Comparison of ENCODE assay signal across 9 cellular contexts in the genomic region with DNA sequence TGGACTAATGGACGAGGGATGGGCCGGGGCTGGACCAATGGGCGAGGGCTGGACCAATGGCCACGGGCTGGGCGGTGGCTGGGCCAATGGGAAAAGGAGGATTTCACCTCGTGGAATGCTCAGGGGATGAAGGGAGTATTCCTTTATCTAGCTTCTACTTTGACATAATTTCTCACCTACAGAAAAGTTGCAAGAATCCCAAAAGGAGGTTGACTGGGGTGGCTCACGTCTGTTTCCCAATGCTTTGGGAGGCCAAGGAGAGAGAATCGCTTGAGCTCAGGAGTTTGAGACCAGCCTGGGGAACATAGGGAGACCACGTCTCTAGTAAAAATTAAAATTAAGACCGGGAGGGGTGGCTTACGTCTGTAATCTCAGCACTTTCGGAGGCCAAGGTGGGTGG. TPM values are rescaled to one million over a fixed set of nuclear protein-coding genes. Genes with fewer than 3 reads are reported as not detected.
DNase-seq lines count a peak whose midpoint lies in the region; ATAC-seq and TF ChIP-seq lines count a peak whose summit lies in the region.
"Had no signal": no experiment of that assay in that cellular context is flagged by ENCODE, and none has a peak within 500 bp of the region (broad histone marks: within the 10 kb centered on the region; RNA-seq: fewer than 3 reads in every experiment).

No MANE protein-coding gene starts in this region.

- no peak for ATAC-seq in Right ventricle myocardium superior (ENCODE audit: poor library complexity)
- no peak for ATAC-seq in lung (ENCODE audit: insufficient read depth, low FRiP score)

- H3K4me3 ChIP-seq in left ventricle myocardium inferior (no peak overlapping the region), lung (no peak overlapping the region), uterus (no peak overlapping the region), prostate gland (no peak overlapping the region)

- H3K36me3 ChIP-seq in left ventricle myocardium inferior (peaks cover 2% of the 10 kb centered on the region), lung (ENCODE audit: control insufficient read depth in 2 of 2, insufficient read depth in 2 of 2, low read length in 2 of 2) (no peaks in the 10 kb centered on the region), uterus (no peaks in the 10 kb centered on the region), prostate gland (no peaks in the 10 kb centered on the region)

- H3K27me3 Mint-ChIP-seq in activated naive CD8-positive, alpha-beta T cell treated with anti-CD3 and anti-CD28 coated beads for 36 hours = no peaks in the 10 kb centered on the region

- 23 to 37% methylated on average over 12 of the region's 12 CpGs for WGBS in lung, 2 donors
- 25% methylated on average over 12 of the region's 12 CpGs for WGBS in prostate gland

- peak overlapping the region; percentile 75 for H3K27ac ChIP-seq in left ventricle myocardium inferior (replicated peaks)
- peak overlapping the region; percentile 51 to 57 for H3K27ac ChIP-seq in lung (ENCODE audit: low read depth in 1 of 2, low read length in 1 of 2)
- H3K27ac ChIP-seq in uterus = peak overlapping the region; percentile 51 to 64
- H3K27ac ChIP-seq in prostate gland = no peak overlapping the region

- no peaks in the 10 kb centered on the region for H3K36me3 Mint-ChIP-seq in activated naive CD8-positive, alpha-beta T cell treated with anti-CD3 and anti-CD28 coated beads for 36 hours

- H3K27me3 ChIP-seq in left ventricle myocardium inferior (ENCODE audit: low read depth) (no peaks in the 10 kb centered on the region), lung (ENCODE audit: control insufficient read depth, insufficient read depth) (no peaks in the 10 kb centered on the region), uterus (no peaks in the 10 kb centered on the region), prostate gland (replicated peaks; ENCODE audit: insufficient read depth) (no peaks in the 10 kb centered on the region)

- H3K4me1 ChIP-seq in left ventricle myocardium inferior = peaks cover 30% of the 10 kb centered on the region
- peaks cover 0 to 3% of the 10 kb centered on the region in 2 donors for H3K4me1 ChIP-seq in lung (ENCODE audit: control insufficient read depth in 2 of 2, insufficient read depth in 2 of 2, low read length in 2 of 2)
- peaks cover 0 to 6% of the 10 kb centered on the region in 2 donors for H3K4me1 ChIP-seq in uterus
- H3K4me1 ChIP-seq in prostate gland (replicated peaks) = no peaks in the 10 kb centered on the region

- peak overlapping the region; percentile 69 for H3K27ac Mint-ChIP-seq in activated naive CD8-positive, alpha-beta T cell treated with anti-CD3 and anti-CD28 coated beads for 36 hours

- TF ChIP-seq CTCF in left ventricle myocardium inferior (IDR thresholded peaks at IDR 0.05; ENCODE audit: borderline replicate concordance) (no peak), lung (IDR thresholded peaks at IDR 0.05; ENCODE audit: control extremely low read depth, extremely low read depth) (no peak), uterus (IDR thresholded peaks at IDR 0.05) (no peak), GM20000 (IDR thresholded peaks at IDR 0.05; ENCODE audit: extremely low read depth, missing control alignments) (no peak), prostate gland (IDR thresholded peaks at IDR 0.05) (no peak)

- peak overlapping the region; percentile 74 for H3K4me3 Mint-ChIP-seq in activated naive CD8-positive, alpha-beta T cell treated with anti-CD3 and anti-CD28 coated beads for 36 hours

- TF ChIP-seq POLR2A in uterus (IDR thresholded peaks at IDR 0.05) = no peak
- no peak for TF ChIP-seq POLR2A in prostate gland (IDR thresholded peaks at IDR 0.05)

- peaks cover 20% of the 10 kb centered on the region for H3K4me1 Mint-ChIP-seq in activated naive CD8-positive, alpha-beta T cell treated with anti-CD3 and anti-CD28 coated beads for 36 hours

- H3K9me3 Mint-ChIP-seq in activated naive CD8-positive, alpha-beta T cell treated with anti-CD3 and anti-CD28 coated beads for 36 hours = peaks cover 2% of the 10 kb centered on the region

- no peak for DNase-seq in left ventricle myocardium inferior
- no peak for DNase-seq in Right ventricle myocardium superior
- DNase-seq in activated naive CD8-positive, alpha-beta T cell treated with anti-CD3 and anti-CD28 coated beads for 36 hours = no peak
- no peak for DNase-seq in lung (ENCODE audit: low spot score)
- no peak for DNase-seq in uterus
- no peak for DNase-seq in GM20000 (ENCODE audit: low spot score)
- DNase-seq in prostate gland (ENCODE audit: low spot score) = no peak
- no peak for DNase-seq in NCI-H1436 treated with DMSO at 0.1 percent for 48 hours (lab: John Stamatoyannopoulos, UW)

- intact Hi-C loops in left ventricle myocardium inferior (cut with micrococcal nuclease) (no loop called here), Right ventricle myocardium superior (cut with DNase I) (loop anchor here (2.0 kb wide), 1 partner anchor 23 kb away; a partner anchor contains a TSS), uterus (cut with DNase I; ENCODE audit: low total_unique reads) (loop anchor here (10.0 kb wide), 1 partner anchor 1969 kb away; no protein-coding TSS in a partner anchor), prostate gland (cut with DNase I) (loop anchor here (2.0 kb wide), 1 partner anchor 23 kb away; a partner anchor contains a TSS)

- H3K9me3 ChIP-seq in left ventricle myocardium inferior (replicated peaks) = no peaks in the 10 kb centered on the region
- H3K9me3 ChIP-seq in lung (ENCODE audit: control insufficient read depth in 2 of 2, insufficient read depth in 1 of 2, low read length in 1 of 2) = no peaks in the 10 kb centered on the region
- no peaks in the 10 kb centered on the region for H3K9me3 ChIP-seq in uterus
- no peaks in the 10 kb centered on the region for H3K9me3 ChIP-seq in prostate gland

RNA-seq across cellular contexts. Expression of a gene that starts 5.7 kb away (rescaled TPM):
- total RNA-seq in left ventricle myocardium inferior (35.7 TPM), Right ventricle myocardium superior (36.8 TPM), lung (10 to 100 TPM; 15.0 to 34.3 TPM), uterus (10 to 100 TPM; 11.5 to 62.3 (median 27.2) TPM), prostate gland (10 to 100 TPM; 53.0 to 55.6 TPM)
- total RNA-seq in activated naive CD8-positive, alpha-beta T cell treated with anti-CD3 and anti-CD28 coated beads for 36 hours = 10 to 100 TPM; 24.3 to 26.1 TPM
- polyA plus RNA-seq in lung = 10 to 100 TPM; 13.3 to 27.7 TPM

RNA-seq across cellular contexts. Expression of a gene that starts 23.0 kb away (rescaled TPM):
- total RNA-seq in left ventricle myocardium inferior (23.2 TPM), Right ventricle myocardium superior (27.9 TPM), lung (10 to 100 TPM; 26.7 to 38.0 TPM), uterus (100 to 1,000 TPM in 1 of 4 donors, 10 to 100 TPM in 3; 27.9 to 223 (median 40.9) TPM), prostate gland (100 to 1,000 TPM in 1 of 2 donors, 10 to 100 TPM in 1; 78.8 to 150 TPM)
- total RNA-seq in activated naive CD8-positive, alpha-beta T cell treated with anti-CD3 and anti-CD28 coated beads for 36 hours = 10 to 100 TPM; 18.0 to 18.3 TPM
- 10 to 100 TPM; 40.4 to 40.6 TPM for polyA plus RNA-seq in lung

RNA-seq across cellular contexts. Expression of a gene that starts 48.0 kb away (rescaled TPM):
- not detected for total RNA-seq in left ventricle myocardium inferior
- total RNA-seq in Right ventricle myocardium superior = not detected
- total RNA-seq in activated naive CD8-positive, alpha-beta T cell treated with anti-CD3 and anti-CD28 coated beads for 36 hours = not detected
- total RNA-seq in lung = 10 to 100 TPM; 11.5 to 34.1 TPM
- polyA plus RNA-seq in lung = 10 to 100 TPM; 27.3 to 30.1 TPM
- total RNA-seq in uterus = 1 to 10 TPM in 1 of 4 donors, under 1 TPM in 1, not detected in 2; 0.46 to 2.4 TPM
- 10 to 100 TPM; 18.6 to 30.9 TPM for total RNA-seq in prostate gland
- total RNA-seq: mesenteric fat pad had no signal

RNA-seq across cellular contexts. Expression of a gene that starts 58.1 kb away (rescaled TPM):
- not detected for total RNA-seq in left ventricle myocardium inferior
- not detected for total RNA-seq in Right ventricle myocardium superior
- not detected for total RNA-seq in activated naive CD8-positive, alpha-beta T cell treated with anti-CD3 and anti-CD28 coated beads for 36 hours
- under 1 TPM in 1 of 2 donors, not detected in 1; 0.15 TPM for total RNA-seq in lung
- under 1 TPM; 0.06 to 0.14 TPM for polyA plus RNA-seq in lung
- under 1 TPM in 1 of 4 donors, not detected in 3; 0.41 TPM for total RNA-seq in uterus
- 1 to 10 TPM; 1.4 to 4.0 TPM for total RNA-seq in prostate gland
- total RNA-seq: mesenteric fat pad had no signal

Comparison
In these comparisons a context has a peak if more than half of its experiments do, and no peak if none do; other contexts are left out.
1. H3K27ac ChIP-seq: peak in left ventricle myocardium inferior (single experiment), lung (2 of 2) and uterus (2 of 2); none in prostate gland (0 of 2).